Comparison of ENCODE assay signal across 14 cellular contexts in the genomic region with DNA sequence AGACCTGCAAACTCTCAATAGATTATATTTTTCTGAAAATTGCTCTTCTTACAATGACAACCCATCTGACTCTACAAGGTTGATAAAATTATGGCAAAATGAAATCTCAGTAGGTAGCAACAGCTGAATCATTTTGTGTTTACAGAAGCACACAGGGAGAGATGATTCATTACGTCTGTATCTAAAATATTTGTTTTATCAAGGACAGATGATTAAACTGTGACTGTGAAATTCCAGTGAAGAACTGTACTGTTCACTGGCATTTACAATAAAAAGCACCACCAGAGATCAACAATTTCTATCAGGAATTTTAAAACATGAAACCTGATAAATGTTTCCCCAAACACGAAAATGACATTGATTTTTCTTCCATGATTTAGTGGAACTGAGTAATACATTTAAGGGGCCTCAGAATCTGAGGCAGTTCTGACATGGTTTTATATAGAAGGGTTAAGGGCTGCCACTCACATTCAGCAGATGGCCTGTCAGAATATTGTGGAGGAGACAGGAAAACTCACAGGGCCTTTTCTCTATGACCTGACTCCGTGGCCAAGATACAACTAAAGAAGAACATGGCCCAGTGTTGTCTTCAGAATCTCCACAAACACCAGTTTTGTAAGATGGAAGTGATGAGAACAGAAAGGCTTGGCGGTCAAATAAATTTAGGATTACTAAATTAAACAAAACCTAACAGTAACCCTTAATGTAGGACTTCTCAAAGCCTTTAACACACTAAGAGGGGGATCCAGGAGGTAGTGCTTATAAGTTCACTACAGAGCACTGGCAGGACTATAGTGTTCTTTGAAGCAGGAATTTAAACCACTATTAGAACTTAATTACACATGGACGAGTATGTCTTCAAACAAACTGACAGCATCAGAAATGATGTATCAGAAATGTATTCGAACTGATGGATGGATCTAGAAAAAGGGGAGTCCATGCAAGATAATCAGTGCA. TPM values are rescaled to one million over a fixed set of nuclear protein-coding genes. Genes with fewer than 3 reads are reported as not detected.
A peak's percentile ranks its signal among the peaks of the same experiment; 100 is the strongest.
DNase-seq lines count a peak whose midpoint lies in the region; ATAC-seq, FAIRE-seq and TF ChIP-seq lines count a peak whose summit lies in the region.
"Had no signal": no experiment of that assay in that cellular context is flagged by ENCODE, and none has a peak within 500 bp of the region (broad histone marks: within the 10 kb centered on the region; RNA-seq: fewer than 3 reads in every experiment).

No MANE protein-coding gene starts in this region.

- CTCF ChIA-PET in endothelial cell of umbilical vein (lab: Charles Lee), result interaction anchor here (0.9 to 2.3 kb wide), 4 partner anchors 22 to 168 kb away, joined by 3 to 11 read pairs (median 3); a partner anchor contains a TSS

- H3K9me3 ChIP-seq in endothelial cell of umbilical vein (replicated peaks; ENCODE audit: control insufficient read depth, insufficient read depth, low read length) (no peaks in the 10 kb centered on the region), lung (ENCODE audit: control insufficient read depth in 2 of 2, insufficient read depth in 1 of 2, low read length in 1 of 2) (no peaks in the 10 kb centered on the region)

- dilution Hi-C loops in endothelial cell of umbilical vein (cut with MboI; ENCODE audit: extremely low pct_ligation_motif_present, low sequenced_read_pairs), result no loop called here

- intact Hi-C loops in endothelial cell of umbilical vein (cut with micrococcal nuclease), result loop anchor here (1.0 kb wide), 3 partner anchors 26 to 168 kb away; a partner anchor contains a TSS

- H3K36me3 ChIP-seq in endothelial cell of umbilical vein (ENCODE audit: control insufficient read depth in 2 of 2, extremely low read depth in 1 of 2, insufficient read depth in 2 of 2, low read length in 2 of 2) (peaks cover 3 to 12% of the 10 kb centered on the region in 2 experiments), lung (ENCODE audit: control insufficient read depth in 2 of 2, insufficient read depth in 2 of 2, low read length in 2 of 2) (peaks cover 9% of the 10 kb centered on the region in 2 donors)

- POLR2A ChIA-PET in endothelial cell of umbilical vein (lab: Charles Lee), result no interaction called here
- POLR2A ChIA-PET in naive thymus-derived CD8-positive, alpha-beta T cell (lab: Charles Lee), result no interaction called here

- no peaks in the 10 kb centered on the region for H3K27me3 Mint-ChIP-seq in endothelial cell (ENCODE audit: unreplicated experiment)
- no peaks in the 10 kb centered on the region for H3K27me3 Mint-ChIP-seq in naive thymus-derived CD8-positive, alpha-beta T cell

- no peak for TF ChIP-seq POLR2A in endothelial cell of umbilical vein (IDR thresholded peaks at IDR 0.05; ENCODE audit: low read depth, low read length)

- 70 to 73% methylated on average over 6 of the region's 6 CpGs for WGBS in lung, 2 donors

- H3K27me3 ChIP-seq in endothelial cell of umbilical vein (ENCODE audit: control insufficient read depth in 2 of 2, insufficient read depth in 2 of 2, low read length in 2 of 2) (no peaks in the 10 kb centered on the region), lung (ENCODE audit: control insufficient read depth, insufficient read depth) (no peaks in the 10 kb centered on the region)

- DNase-seq in Ammon's horn (ENCODE audit: low spot score), result peak; percentile 17
- DNase-seq in NCI-H460 (ENCODE audit: extremely low read depth, low read depth), result peak; percentile 43
- peak; percentile 70 for DNase-seq in endothelial cell of umbilical vein (ENCODE audit: low read depth, low spot score)
- DNase-seq in lung (ENCODE audit: low spot score), result no peak
- DNase-seq in activated T-cell treated with anti-CD3 and anti-CD28 coated beads for 4 hours, result no peak
- no peak for DNase-seq in endothelial cell (ENCODE audit: low spot score)
- DNase-seq in naive thymus-derived CD8-positive, alpha-beta T cell, result no peak
- DNase-seq: activated effector memory CD4-positive, alpha-beta T cell treated with anti-CD3 and anti-CD28 coated beads, Interleukin-2, amount 50 U/mL, for 16 hours; DMS 273 treated with DMSO at 0.1 percent for 48 hours; stimulated activated CD4-positive, alpha-beta T cell treated with anti-CD3 and anti-CD28 coated beads, Interleukin-12 subunit alpha, Interleukin-12 subunit beta, amount 100 ng/mL, for 4 hours; stimulated activated naive CD4-positive, alpha-beta T cell treated with Interleukin-2 at 50 U/mL for 16 hours had no signal

- peak overlapping the region; percentile 62 for H3K9ac ChIP-seq in endothelial cell of umbilical vein (replicated peaks; ENCODE audit: extremely low read depth, insufficient read depth, low read length)

- H3K27ac ChIP-seq in endothelial cell of umbilical vein (ENCODE audit: insufficient read depth, low read depth, low read length) (peak overlapping the region; percentile 87), lung (ENCODE audit: low read depth in 1 of 2, low read length in 1 of 2) (peak overlapping the region in 1 of 2 donors; percentile 76)

- H2AFZ ChIP-seq in endothelial cell of umbilical vein (ENCODE audit: low read depth, low read length), result peak overlapping the region; percentile 6

- H3K4me3 ChIP-seq in endothelial cell of umbilical vein (replicated peaks in 1 of 3; ENCODE audit: insufficient read depth in 1 of 3, low read depth in 1 of 3, low read length in 3 of 3) (peak overlapping the region in 1 of 3 experiments; percentile 17), lung (no peak overlapping the region)
- H3K4me3 ChIP-seq: K562 had no signal

- no peak overlapping the region for H3K27ac Mint-ChIP-seq in endothelial cell (ENCODE audit: unreplicated experiment)
- no peak overlapping the region for H3K27ac Mint-ChIP-seq in naive thymus-derived CD8-positive, alpha-beta T cell

- no peak overlapping the region for H3K4me3 Mint-ChIP-seq in endothelial cell (ENCODE audit: unreplicated experiment)
- H3K4me3 Mint-ChIP-seq in naive thymus-derived CD8-positive, alpha-beta T cell, result no peak overlapping the region

- peak; percentile 78 for FAIRE-seq in endothelial cell of umbilical vein (lab: Jason Lieb, UNC)
- FAIRE-seq: endometrium, K562 had no signal

- H4K20me1 ChIP-seq in endothelial cell of umbilical vein (replicated peaks; ENCODE audit: control insufficient read depth, extremely low read depth, insufficient read depth, low read length), result no peaks in the 10 kb centered on the region

- H3K4me1 Mint-ChIP-seq in endothelial cell (ENCODE audit: unreplicated experiment), result no peaks in the 10 kb centered on the region
- H3K4me1 Mint-ChIP-seq in naive thymus-derived CD8-positive, alpha-beta T cell, result no peaks in the 10 kb centered on the region

- peaks cover under 1% of the 10 kb centered on the region for H3K79me2 ChIP-seq in endothelial cell of umbilical vein (ENCODE audit: control insufficient read depth, insufficient read depth, low read length)

- H3K9me3 Mint-ChIP-seq in endothelial cell (ENCODE audit: unreplicated experiment), result no peaks in the 10 kb centered on the region
- H3K9me3 Mint-ChIP-seq in naive thymus-derived CD8-positive, alpha-beta T cell, result peaks cover 0 to 3% (median 0%) of the 10 kb centered on the region in 9 donors

- H3K36me3 Mint-ChIP-seq in endothelial cell (ENCODE audit: low read depth, unreplicated experiment), result peaks cover 7% of the 10 kb centered on the region
- H3K36me3 Mint-ChIP-seq in naive thymus-derived CD8-positive, alpha-beta T cell, result peaks cover 5 to 65% (median 22%) of the 10 kb centered on the region in 3 donors

- H3K4me1 ChIP-seq in endothelial cell of umbilical vein (ENCODE audit: control insufficient read depth, extremely low read depth, insufficient read depth, low read length) (peaks cover 21% of the 10 kb centered on the region), lung (ENCODE audit: control insufficient read depth in 2 of 2, insufficient read depth in 2 of 2, low read length in 2 of 2) (peaks cover 0 to 5% of the 10 kb centered on the region in 2 donors)

- TSS peak; percentile 92 for BruUV-seq in endothelial cell of umbilical vein (replicated peaks; lab: Mats Ljungman, UMichigan)

- H3K4me2 ChIP-seq in endothelial cell of umbilical vein (ENCODE audit: insufficient read depth, low read length), result peak overlapping the region; percentile 57

- H3K9me1 ChIP-seq in endothelial cell of umbilical vein (replicated peaks; ENCODE audit: control insufficient read depth, extremely low read depth, insufficient read depth, low read length), result no peaks in the 10 kb centered on the region

- TF ChIP-seq CTCF in endothelial cell of umbilical vein (IDR thresholded peaks at IDR 0.05; ENCODE audit: extremely low read depth in 1 of 2, insufficient read depth in 1 of 2, low read depth in 1 of 2, low read length in 2 of 2) (no peak), lung (IDR thresholded peaks at IDR 0.05; ENCODE audit: control extremely low read depth, extremely low read depth) (no peak), endothelial cell (IDR thresholded peaks at IDR 0.05; ENCODE audit: unreplicated experiment) (no peak)

- ATAC-seq in lung (ENCODE audit: insufficient read depth, low FRiP score) (peak; percentile 75), GM19328 (IDR thresholded peaks at IDR 0.05; ENCODE audit: unreplicated experiment) (no peak)
- no peak for ATAC-seq in naive thymus-derived CD8-positive, alpha-beta T cell

TF ChIP-seq in endothelial cell of umbilical vein, 7 proteins besides CTCF, POLR2A, EP300 and RAD21 (continues in another document):
- TF ChIP-seq, protein P1, sequence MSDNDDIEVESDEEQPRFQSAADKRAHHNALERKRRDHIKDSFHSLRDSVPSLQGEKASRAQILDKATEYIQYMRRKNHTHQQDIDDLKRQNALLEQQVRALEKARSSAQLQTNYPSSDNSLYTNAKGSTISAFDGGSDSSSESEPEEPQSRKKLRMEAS (IDR thresholded peaks at IDR 0.05; ENCODE audit: insufficient read depth, insufficient read length), result no peak
- no peak for TF ChIP-seq MYC (IDR thresholded peaks at IDR 0.05; ENCODE audit: low read depth, low read length)
- peak; percentile 77 for TF ChIP-seq JUN (IDR thresholded peaks at IDR 0.05; ENCODE audit: borderline replicate concordance, insufficient read depth, insufficient read length, low read depth)

RNA-seq across cellular contexts. Expression of a gene that starts 25.9 kb away (rescaled TPM):
- total RNA-seq in NCI-H460 (2014; rRNA removed; shearing (Covaris generic)), result 13.6 and 20.6 TPM in 2 replicates
- polyA plus RNA-seq in NCI-H460 (2014; cell fraction: nucleus; rRNA removed), result 14.2 and 38.1 TPM in 2 replicates
- total RNA-seq in endothelial cell of umbilical vein (16.7 and 23.8 TPM in 2 replicates), lung (10 to 100 TPM in 1 of 2 donors, 1 to 10 TPM in 1; 9.7 to 23.6 TPM), endothelial cell (ENCODE audit: unreplicated experiment) (12.2 TPM)
- polyA plus RNA-seq in endothelial cell of umbilical vein (6.4 and 7.9 TPM in 2 replicates), lung (1 to 10 TPM; 2.1 to 2.9 TPM)
- polyA plus RNA-seq in endothelial cell of umbilical vein (2011; cell fraction: cytosol; rRNA removed), result 5.0 and 6.7 TPM in 2 replicates
- polyA plus RNA-seq in endothelial cell of umbilical vein (2011; cell fraction: nucleus; rRNA removed), result 16.2 and 25.3 TPM in 2 replicates
- 6.7 and 9.2 TPM in 2 replicates for polyA plus RNA-seq in endothelial cell of umbilical vein (2012)
- polyA minus RNA-seq in endothelial cell of umbilical vein, result 8.8 and 12.3 TPM in 2 replicates
- 13.5 TPM for polyA minus RNA-seq in endothelial cell of umbilical vein (2011; cell fraction: cytosol; rRNA and poly(A)+ RNA removed)
- polyA minus RNA-seq in endothelial cell of umbilical vein (2011; cell fraction: nucleus; rRNA and poly(A)+ RNA removed), result 23.1 and 44.8 TPM in 2 replicates
- total RNA-seq in naive thymus-derived CD8-positive, alpha-beta T cell, result 10 to 100 TPM; 17.7 to 18.0 TPM
- 10 to 100 TPM in 2 of 3 donors, 1 to 10 TPM in 1; 7.8 to 14.6 (median 12.5) TPM for polyA plus RNA-seq in naive thymus-derived CD8-positive, alpha-beta T cell

Comparison
In these comparisons a context has a peak if more than half of its experiments do, and no peak if none do; other contexts are left out.
1. DNase-seq: peak in Ammon's horn (single experiment), NCI-H460 (single experiment) and endothelial cell of umbilical vein (single experiment); none in lung (single experiment), activated T-cell treated with anti-CD3 and anti-CD28 coated beads for 4 hours (single experiment), endothelial cell (single experiment) and naive thymus-derived CD8-positive, alpha-beta T cell (0 of 10).